In the genomic region with DNA sequence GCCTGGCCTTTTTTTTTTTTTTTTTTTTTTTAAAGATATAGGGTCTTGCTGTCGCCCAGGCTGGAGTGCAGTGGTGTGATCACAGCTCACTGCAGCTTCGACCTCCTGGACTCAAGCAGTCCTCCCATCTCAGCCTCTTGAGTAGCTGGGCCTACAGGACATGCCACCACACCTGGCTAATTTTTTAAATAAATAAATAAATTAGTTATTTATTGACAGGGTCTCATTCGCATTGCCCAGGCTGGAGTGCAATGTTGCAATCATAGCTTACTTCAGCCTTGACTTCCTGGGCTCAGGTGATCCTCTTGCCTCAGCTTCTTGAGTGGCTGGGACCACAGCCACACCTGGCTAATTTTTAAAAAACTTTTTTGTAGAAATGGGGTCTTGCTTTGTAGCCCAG, we compare ENCODE assay signal across 21 cellular contexts. TPM values are rescaled to one million over a fixed set of nuclear protein-coding genes. Genes with fewer than 3 reads are reported as not detected.
DNase-seq lines count a peak whose midpoint lies in the region; ATAC-seq and TF ChIP-seq lines count a peak whose summit lies in the region.
"Had no signal": no experiment of that assay in that cellular context is flagged by ENCODE, and none has a peak within 500 bp of the region (broad histone marks: within the 10 kb centered on the region; RNA-seq: fewer than 3 reads in every experiment).

No MANE protein-coding gene starts in this region.

- no peak overlapping the region for H3K18ac ChIP-seq in trophoblast cell (ENCODE audit: low read length)

- peaks cover 45 to 82% of the 10 kb centered on the region in 2 donors for H3K4me1 ChIP-seq in left lung
- peaks cover 8% of the 10 kb centered on the region in 2 experiments for H3K4me1 ChIP-seq in trophoblast cell (ENCODE audit: control insufficient read depth in 1 of 2, insufficient read depth in 2 of 2, low read length in 2 of 2)

- peak; percentile 67 for ATAC-seq in left lung
- ATAC-seq in HG03135 (IDR thresholded peaks at IDR 0.05; ENCODE audit: unreplicated experiment) = no peak
- ATAC-seq in HG03139 (IDR thresholded peaks at IDR 0.05; ENCODE audit: unreplicated experiment) = no peak
- no peak for ATAC-seq in GM21528 (IDR thresholded peaks at IDR 0.05; ENCODE audit: low FRiP score, unreplicated experiment)

- peaks cover 98% of the 10 kb centered on the region for H3K36me3 Mint-ChIP-seq in dendritic cell treated with granulocyte-macrophage colony-stimulating factor and Interleukin-4, amounts not matched to agents 40 ng/mL and 50 ng/mL, for 4 days (ENCODE audit: low read depth)

- no peaks in the 10 kb centered on the region for H3K9me3 ChIP-seq in left lung
- no peaks in the 10 kb centered on the region for H3K9me3 ChIP-seq in trophoblast cell (ENCODE audit: insufficient read depth, low read depth, low read length)
- H3K9me3 ChIP-seq: Caco-2 had no signal

- no peaks in the 10 kb centered on the region for H3K79me1 ChIP-seq in trophoblast cell (ENCODE audit: low read length)

- peaks cover 71% of the 10 kb centered on the region for H3K4me1 Mint-ChIP-seq in dendritic cell treated with granulocyte-macrophage colony-stimulating factor and Interleukin-4, amounts not matched to agents 40 ng/mL and 50 ng/mL, for 4 days (ENCODE audit: low read depth)

- no peak overlapping the region for H2AFZ ChIP-seq in trophoblast cell (ENCODE audit: insufficient read depth, low read length, poor library complexity)

- no CpG with 5 or more reads among the region's 3 CpGs for WGBS in trophoblast cell (ENCODE audit: extremely low coverage, insufficient coverage, insufficient read length)

- H2BK12ac ChIP-seq in trophoblast cell (ENCODE audit: low read length) = no peak overlapping the region

- peak; percentile 21 for DNase-seq in Caki2 (ENCODE audit: low read depth)
- no peak for DNase-seq in left lung
- no peak for DNase-seq in trophoblast cell
- DNase-seq in NCI-H1694 treated with DMSO at 0.1 percent for 48 hours (lab: John Stamatoyannopoulos, UW) = no peak
- DNase-seq: DND-41; HCEC 1CT; MV-4-11; NCI-H1436; NCI-H2029 treated with DMSO at 0.1 percent for 48 hours; NCI-H2171 treated with DMSO at 0.1 percent for 48 hours; NCI-H446 treated with DMSO at 0.1 percent for 48 hours; NK-92 treated with Interleukin-12 subunit alpha and Interleukin-12 subunit beta, amount 100 ng/mL, for 24 hours; OCI-M1; SIG-M5 had no signal

- intact Hi-C loops in dendritic cell treated with granulocyte-macrophage colony-stimulating factor and Interleukin-4, amounts not matched to agents 40 ng/mL and 50 ng/mL, for 4 days (cut with micrococcal nuclease) = no loop called here
- intact Hi-C loops in left lung (cut with DNase I) = no loop called here

- no peak overlapping the region for H3K9ac ChIP-seq in trophoblast cell (ENCODE audit: low read length)

- no peak overlapping the region for H4K8ac ChIP-seq in trophoblast cell (ENCODE audit: low read depth, low read length)

- peak overlapping the region; percentile 42 to 58 for H3K27ac ChIP-seq in left lung
- no peak overlapping the region for H3K27ac ChIP-seq in trophoblast cell (ENCODE audit: low read depth, low read length)
- H3K27ac ChIP-seq: HL-60 had no signal

- peak overlapping the region; percentile 97 for H3K27ac Mint-ChIP-seq in dendritic cell treated with granulocyte-macrophage colony-stimulating factor and Interleukin-4, amounts not matched to agents 40 ng/mL and 50 ng/mL, for 4 days

- H4K12ac ChIP-seq in trophoblast cell (ENCODE audit: low read depth, low read length) = no peak overlapping the region

- H3K9me3 Mint-ChIP-seq in dendritic cell treated with granulocyte-macrophage colony-stimulating factor and Interleukin-4, amounts not matched to agents 40 ng/mL and 50 ng/mL, for 4 days = no peaks in the 10 kb centered on the region

- peak overlapping the region; percentile 64 for H3K4ac ChIP-seq in trophoblast cell (ENCODE audit: low read depth, low read length)

- no peak overlapping the region for H2AK5ac ChIP-seq in trophoblast cell (ENCODE audit: low read length)

- in situ Hi-C loops in Caki2 (cut with HindIII; ENCODE audit: low pct_unique_long_range_greater_than_20kb, low sequenced_read_pairs) = no loop called here

- H3K27me3 ChIP-seq in left lung (no peaks in the 10 kb centered on the region), trophoblast cell (ENCODE audit: insufficient read depth, low read length) (no peaks in the 10 kb centered on the region)

- H3K27me3 Mint-ChIP-seq in dendritic cell treated with granulocyte-macrophage colony-stimulating factor and Interleukin-4, amounts not matched to agents 40 ng/mL and 50 ng/mL, for 4 days = no peaks in the 10 kb centered on the region

- no peak for TF ChIP-seq CTCF in left lung (IDR thresholded peaks at IDR 0.05)

- H3K23ac ChIP-seq in trophoblast cell (ENCODE audit: low read length) = no peak overlapping the region

- H3K36me3 ChIP-seq in left lung (no peaks in the 10 kb centered on the region), trophoblast cell (ENCODE audit: control insufficient read depth in 1 of 2, insufficient read depth in 2 of 2, low read length in 2 of 2) (peaks cover 2 to 3% of the 10 kb centered on the region in 2 experiments)

- H4K91ac ChIP-seq in trophoblast cell (ENCODE audit: low read depth, low read length) = no peak overlapping the region

- H3K14ac ChIP-seq in trophoblast cell (ENCODE audit: low read length) = no peak overlapping the region

- H2BK5ac ChIP-seq in trophoblast cell (ENCODE audit: low read depth, low read length, poor library complexity) = no peak overlapping the region

- peak overlapping the region; percentile 69 for H3K4me3 Mint-ChIP-seq in dendritic cell treated with granulocyte-macrophage colony-stimulating factor and Interleukin-4, amounts not matched to agents 40 ng/mL and 50 ng/mL, for 4 days
- H3K4me3 Mint-ChIP-seq: CD14-positive monocyte had no signal

- H3K79me2 ChIP-seq in trophoblast cell (ENCODE audit: control insufficient read depth, insufficient read depth, low read length, poor library complexity) = peaks cover 22% of the 10 kb centered on the region

- H3K4me3 ChIP-seq in left lung (no peak overlapping the region), trophoblast cell (ENCODE audit: low read depth, low read length) (no peak overlapping the region)

- no peak overlapping the region for H2BK120ac ChIP-seq in trophoblast cell (ENCODE audit: insufficient read depth, low read length, poor library complexity)

- no peak overlapping the region for H3K4me2 ChIP-seq in trophoblast cell (ENCODE audit: low read length)

RNA-seq across cellular contexts. Expression of a gene that starts 10.5 kb away (rescaled TPM):
- total RNA-seq in Caki2 (2014; rRNA removed; shearing (Covaris generic); ENCODE audit: low replicate concordance) = 49.4 and 52.6 TPM in 2 replicates
- total RNA-seq in left lung = 10 to 100 TPM; 97.1 to 98.4 TPM
- 56.6 and 65.3 TPM in 2 replicates for polyA plus RNA-seq in trophoblast cell (2013)

RNA-seq across cellular contexts. Expression of a gene that starts 25.6 kb away (rescaled TPM):
- total RNA-seq in Caki2 (2014; rRNA removed; shearing (Covaris generic); ENCODE audit: low replicate concordance) = 146 and 165 TPM in 2 replicates
- 10 to 100 TPM; 92.7 to 94.2 TPM for total RNA-seq in left lung
- polyA plus RNA-seq in trophoblast cell (2013) = 52.9 and 53.1 TPM in 2 replicates
